10 cellular contexts compared by ENCODE assay signal in genomic region chr14:68863610-68864300, GRCh38.
A peak's percentile ranks its signal among the peaks of the same experiment; 100 is the strongest.
DNase-seq lines count a peak whose midpoint lies in the region; ATAC-seq, FAIRE-seq and TF ChIP-seq lines count a peak whose summit lies in the region.
"Had no signal": no experiment of that assay in that cellular context is flagged by ENCODE, and none has a peak within 500 bp of the region (broad histone marks: within the 10 kb centered on the region; RNA-seq: fewer than 3 reads in every experiment).

No MANE protein-coding gene starts in this region.

- no peak for TF ChIP-seq EP300 in HepG2 (IDR thresholded peaks at IDR 0.05; ENCODE audit: low read depth in 2 of 2, low read length in 2 of 2)
- no peak for TF ChIP-seq EP300 in HepG2 (CRISPR knock-in tag; IDR thresholded peaks at IDR 0.05; ENCODE audit: borderline replicate concordance)

- CTCF ChIA-PET in HepG2 (lab: Yijun Ruan, JAX; ENCODE audit: low intra/inter-chr PET ratio, low total read pairs) (interaction anchor here (1.3 to 2.1 kb wide), 2 partner anchors 227 to 244 kb away, joined by 4 to 17 read pairs; no protein-coding TSS in a partner anchor), Panc1 (lab: Charles Lee) (interaction anchor here (1.0 kb wide), 2 partner anchors 240 to 243 kb away, joined by 3 to 7 read pairs; no protein-coding TSS in a partner anchor)

- H3K27ac ChIP-seq in right lobe of liver (no peak overlapping the region), HepG2 (ENCODE audit: extremely low read length, insufficient read depth, low read length) (no peak overlapping the region), Panc1 (ENCODE audit: low read length) (no peak overlapping the region), small intestine (ENCODE audit: low read depth in 1 of 2, low read length in 1 of 2) (no peak overlapping the region)
- H3K27ac ChIP-seq: HL-60 had no signal

- H3K27me3 ChIP-seq in right lobe of liver = no peaks in the 10 kb centered on the region
- no peaks in the 10 kb centered on the region for H3K27me3 ChIP-seq in HepG2 (ENCODE audit: control insufficient read depth in 1 of 2, insufficient read depth in 2 of 2, low read length in 2 of 2)
- no peaks in the 10 kb centered on the region for H3K27me3 ChIP-seq in Panc1 (ENCODE audit: control insufficient read depth, insufficient read depth, low read length)
- no peaks in the 10 kb centered on the region for H3K27me3 ChIP-seq in small intestine (ENCODE audit: control insufficient read depth in 2 of 2, insufficient read depth in 2 of 2, low read length in 2 of 2)

- H3K36me3 ChIP-seq in right lobe of liver (no peaks in the 10 kb centered on the region), HepG2 (replicated peaks in 1 of 2; ENCODE audit: control insufficient read depth in 1 of 2, insufficient read depth in 2 of 2, low read length in 2 of 2) (no peaks in the 10 kb centered on the region), Panc1 (ENCODE audit: control insufficient read depth, insufficient read depth, low read length) (no peaks in the 10 kb centered on the region), small intestine (ENCODE audit: control insufficient read depth in 2 of 2, insufficient read depth in 2 of 2, low read length in 2 of 2) (peaks cover 0 to 2% of the 10 kb centered on the region in 2 donors)

- no peak for DNase-seq in right lobe of liver
- DNase-seq in HepG2 (ENCODE audit: low spot score) = no peak
- DNase-seq in Panc1 (ENCODE audit: low read depth, low spot score) = no peak
- peak; percentile 50 for DNase-seq in islet precursor cell
- no peak for DNase-seq in small intestine
- DNase-seq in NCI-H345 (lab: John Stamatoyannopoulos, UW) = no peak

- POLR2A ChIA-PET in HepG2 (lab: Yijun Ruan, JAX) = no interaction called here
- POLR2A ChIA-PET in Panc1 (lab: Charles Lee) = interaction anchor here (0.7 kb wide), 1 partner anchor 145 kb away, joined by 9 read pairs; no protein-coding TSS in a partner anchor

- H3K9me3 ChIP-seq in right lobe of liver (peaks cover 0 to 6% (median 0%) of the 10 kb centered on the region in 4 donors), HepG2 (ENCODE audit: low read length) (peaks cover 8% of the 10 kb centered on the region), Panc1 (ENCODE audit: control insufficient read depth, insufficient read depth, low read depth, low read length) (0 out of 2 replicates have a peak, but pooled peaks cover 3% of the 10 kb centered on the region), small intestine (ENCODE audit: control insufficient read depth, low read depth) (peaks cover 4% of the 10 kb centered on the region)

- H3K9ac ChIP-seq in HepG2 (ENCODE audit: insufficient read depth, low read depth, low read length) = no peak overlapping the region

- no peak overlapping the region for H2AFZ ChIP-seq in HepG2 (ENCODE audit: low read length)
- H2AFZ ChIP-seq: GM23338 had no signal

- intact Hi-C loops in right lobe of liver (cut with DNase I) = no loop called here
- intact Hi-C loops in HepG2 (cut with micrococcal nuclease; ENCODE audit: unreplicated experiment) = loop anchor here (1.0 to 5.0 kb wide), 2 partner anchors 229 to 244 kb away; no protein-coding TSS in a partner anchor
- intact Hi-C loops in Panc1 (cut with micrococcal nuclease; ENCODE audit: unreplicated experiment) = loop anchor here (5.0 kb wide), 1 partner anchor 244 kb away; no protein-coding TSS in a partner anchor

- peak in 3 of 4 donors; percentile 23 to 32 (median 25) for ATAC-seq in right lobe of liver
- no peak for ATAC-seq in HepG2
- ATAC-seq in Panc1 = no peak
- no peak for ATAC-seq in HG02678 (IDR thresholded peaks at IDR 0.05; ENCODE audit: unreplicated experiment)

- BruUV-seq in HepG2 (replicated peaks; lab: Mats Ljungman, UMichigan) (no TSS peak), Panc1 (replicated peaks; lab: Mats Ljungman, UMichigan) (no TSS peak)

- TF ChIP-seq CTCF in right lobe of liver (IDR thresholded peaks at IDR 0.05) (no peak), HepG2 (CRISPR knock-in tag; IDR thresholded peaks at IDR 0.05) (no peak), Panc1 (IDR thresholded peaks at IDR 0.05) (0 out of 2 replicates have a peak, but pooled peaks have one; percentile 14)

- H3K4me3 ChIP-seq in right lobe of liver = no peak overlapping the region
- H3K4me3 ChIP-seq in HepG2 (replicated peaks in 1 of 3; ENCODE audit: insufficient read depth in 1 of 3, low read depth in 2 of 3, low read length in 3 of 3) = no peak overlapping the region
- H3K4me3 ChIP-seq in Panc1 (ENCODE audit: low read depth in 2 of 2, low read length in 2 of 2) = no peak overlapping the region
- H3K4me3 ChIP-seq in small intestine (ENCODE audit: low read depth in 1 of 2, low read length in 2 of 2) = no peak overlapping the region
- H3K4me3 ChIP-seq: GM23338 had no signal

- H3K4me1 ChIP-seq in right lobe of liver (no peaks in the 10 kb centered on the region), HepG2 (ENCODE audit: insufficient read depth, low read length) (0 out of 2 replicates have a peak, but pooled peaks cover 14% of the 10 kb centered on the region), Panc1 (ENCODE audit: control insufficient read depth, insufficient read depth, low read length) (no peaks in the 10 kb centered on the region), small intestine (ENCODE audit: control insufficient read depth in 2 of 2, insufficient read depth in 1 of 2, low read depth in 1 of 2, low read length in 1 of 2) (no peaks in the 10 kb centered on the region)

- H3K79me2 ChIP-seq in HepG2 (ENCODE audit: insufficient read depth, low read length) = no peaks in the 10 kb centered on the region

- H4K20me1 ChIP-seq in HepG2 (ENCODE audit: insufficient read depth, low read length) = no peaks in the 10 kb centered on the region

- WGBS in right lobe of liver (ENCODE audit: insufficient coverage, low coverage, low lambda C conversion rate, missing lambda C conversion rate) = 71% methylated on average over 6 of the region's 13 CpGs
- WGBS in HepG2 (ENCODE audit: low lambda C conversion rate) = 60% methylated on average over 10 of the region's 13 CpGs
- WGBS in small intestine, 3 donors = 82 to 86% (median 83%) methylated on average over 12 to 13 of the region's 13 CpGs

- FAIRE-seq in HepG2 (lab: Jason Lieb, UNC) = no peak
- FAIRE-seq in small intestine (lab: Jason Lieb, UNC) = no peak
- FAIRE-seq: A204.1 had no signal

- in situ Hi-C loops in HepG2 (cut with HindIII; ENCODE audit: extremely low pct_ligation_motif_present, low pct_unique_long_range_greater_than_20kb) (loop anchor here (5.0 kb wide), 1 partner anchor 244 kb away; no protein-coding TSS in a partner anchor), Panc1 (cut with HindIII; ENCODE audit: low pct_unique_long_range_greater_than_20kb, low sequenced_read_pairs) (no loop called here)

- TF ChIP-seq RAD21 in HepG2 (CRISPR knock-in tag; IDR thresholded peaks at IDR 0.05) = no peak

- no peak overlapping the region for H3K4me2 ChIP-seq in HepG2 (ENCODE audit: low read depth, low read length)
- H3K4me2 ChIP-seq: GM23338 had no signal

- TF ChIP-seq POLR2A in right lobe of liver (IDR thresholded peaks at IDR 0.05) (no peak), HepG2 (IDR thresholded peaks at IDR 0.05; ENCODE audit: insufficient read depth in 1 of 2, low read depth in 2 of 2, low read length in 2 of 2) (no peak)

TF ChIP-seq in HepG2, 621 proteins besides CTCF, POLR2A, EP300 and RAD21 (continues in another document):
- TF ChIP-seq IKZF5 (CRISPR knock-in tag; IDR thresholded peaks at IDR 0.05) (no peak), ZNF280D (CRISPR knock-in tag; IDR thresholded peaks at IDR 0.05) (no peak), ZSCAN5A (CRISPR knock-in tag; IDR thresholded peaks at IDR 0.05; ENCODE audit: borderline replicate concordance) (no peak), ZNF614 (CRISPR knock-in tag; IDR thresholded peaks at IDR 0.05; ENCODE audit: borderline replicate concordance) (no peak), BHLHE40 (IDR thresholded peaks at IDR 0.05; ENCODE audit: low read length) (no peak), MLLT10 (CRISPR knock-in tag; IDR thresholded peaks at IDR 0.05) (no peak)

Comparison
In these comparisons a context has a peak if more than half of its experiments do, and no peak if none do; other contexts are left out.
1. ATAC-seq: peak in right lobe of liver (3 of 4); none in HepG2 (single experiment), Panc1 (single experiment) and HG02678 (single experiment).
2. intact Hi-C loops: an anchor here in HepG2 (1.0 to 5.0 kb wide) and Panc1 (5.0 kb wide); none called in right lobe of liver.